In genomic region chr10:52771534-52772455, GRCh38 we compare ENCODE assay signal across 1 cellular context.
TF ChIP-seq lines count a peak whose summit lies in the region.

No MANE protein-coding gene starts in this region.

TF ChIP-seq in HepG2, 621 proteins besides CTCF, POLR2A, EP300 and RAD21 (continued from another document and continues in another):
- TF ChIP-seq XRCC5 (optimal IDR thresholded peaks at IDR 0.05; ENCODE audit: low read length) = peak; percentile 12
- TF ChIP-seq ZNF512 (CRISPR knock-in tag; IDR thresholded peaks at IDR 0.05) = no peak
- TF ChIP-seq REPIN1 (CRISPR knock-in tag; IDR thresholded peaks at IDR 0.05; ENCODE audit: borderline replicate concordance, low read depth) = peak; percentile 52; the same call in 1 of the 2 replicates
- TF ChIP-seq ZUFSP (CRISPR knock-in tag; IDR thresholded peaks at IDR 0.05; ENCODE audit: borderline replicate concordance) = no peak
- TF ChIP-seq ONECUT2 (CRISPR knock-in tag; IDR thresholded peaks at IDR 0.05) = no peak
- 0 out of 2 replicates have a peak, but pooled peaks have one; percentile 23 for TF ChIP-seq ARNT2 (CRISPR knock-in tag; IDR thresholded peaks at IDR 0.05; ENCODE audit: low read depth)
- TF ChIP-seq PITX1 (CRISPR knock-in tag; IDR thresholded peaks at IDR 0.05) = peak; percentile 99
- no peak for TF ChIP-seq ZSCAN29 (CRISPR knock-in tag; conservative IDR thresholded peaks at IDR 0.05)
- TF ChIP-seq ELF1 (CRISPR knock-in tag; IDR thresholded peaks at IDR 0.05) = no peak
- TF ChIP-seq HNF4A (CRISPR knock-in tag; IDR thresholded peaks at IDR 0.05) = peak; percentile 74
- TF ChIP-seq KLF13 (CRISPR knock-in tag; IDR thresholded peaks at IDR 0.05) = no peak
- TF ChIP-seq PHB2 (IDR thresholded peaks at IDR 0.05; ENCODE audit: partially characterized antibody) = no peak
- TF ChIP-seq ZIK1 (CRISPR knock-in tag; IDR thresholded peaks at IDR 0.05; ENCODE audit: borderline replicate concordance, low read depth) = 0 out of 2 replicates have a peak, but pooled peaks have one; percentile 29
- TF ChIP-seq FOXA1 (IDR thresholded peaks at IDR 0.05) = 0 out of 2 replicates have a peak, but pooled peaks have one; percentile 8
- TF ChIP-seq FOXA1 (CRISPR knock-in tag; IDR thresholded peaks at IDR 0.05) = peak; percentile 86
- peak; percentile 66; the same call in 1 of the 2 replicates for TF ChIP-seq RBFOX2 (IDR thresholded peaks at IDR 0.05; ENCODE audit: low read depth, low read length)
- TF ChIP-seq KDM1A (CRISPR knock-in tag; IDR thresholded peaks at IDR 0.05) = 0 out of 2 replicates have a peak, but pooled peaks have one; percentile 55
- TF ChIP-seq FOSL2 (CRISPR knock-in tag; IDR thresholded peaks at IDR 0.05) = peak; percentile 69; the same call in 1 of the 2 replicates
- TF ChIP-seq ZNF138 (CRISPR knock-in tag; IDR thresholded peaks at IDR 0.05; ENCODE audit: low read depth) = no peak
- no peak for TF ChIP-seq PAWR (CRISPR knock-in tag; IDR thresholded peaks at IDR 0.05; ENCODE audit: borderline replicate concordance)
- TF ChIP-seq SIX1 (CRISPR knock-in tag; IDR thresholded peaks at IDR 0.05; ENCODE audit: borderline replicate concordance) = no peak
- TF ChIP-seq SAP130 (CRISPR knock-in tag; IDR thresholded peaks at IDR 0.05; ENCODE audit: low read depth) = peak; percentile 69
- TF ChIP-seq NR2F2 (IDR thresholded peaks at IDR 0.05; ENCODE audit: borderline replicate concordance, low read depth) = peak; percentile 92
- peak; percentile 80 for TF ChIP-seq FOXP4 (CRISPR knock-in tag; IDR thresholded peaks at IDR 0.05)
- TF ChIP-seq ZKSCAN8 (CRISPR knock-in tag; IDR thresholded peaks at IDR 0.05; ENCODE audit: borderline replicate concordance) = 0 out of 2 replicates have a peak, but pooled peaks have one; percentile 49
- peak; percentile 61; the same call in 1 of the 2 replicates for TF ChIP-seq ZBTB20 (CRISPR knock-in tag; IDR thresholded peaks at IDR 0.05; ENCODE audit: borderline replicate concordance, low read depth)
- peak; percentile 42; the same call in 1 of the 2 replicates for TF ChIP-seq DMAP1 (CRISPR knock-in tag; IDR thresholded peaks at IDR 0.05)
- peak; percentile 43; the same call in 1 of the 2 replicates for TF ChIP-seq ZBTB39 (CRISPR knock-in tag; IDR thresholded peaks at IDR 0.05)
- peak; percentile 70; the same call in 1 of the 2 replicates for TF ChIP-seq SOX5 (CRISPR knock-in tag; IDR thresholded peaks at IDR 0.05; ENCODE audit: borderline replicate concordance)
- no peak for TF ChIP-seq KDM2A (CRISPR knock-in tag; IDR thresholded peaks at IDR 0.05; ENCODE audit: borderline replicate concordance, low read depth)
- TF ChIP-seq MYNN (CRISPR knock-in tag; IDR thresholded peaks at IDR 0.05; ENCODE audit: low read depth) = no peak
- no peak for TF ChIP-seq ZNF576 (CRISPR knock-in tag; IDR thresholded peaks at IDR 0.05)
- TF ChIP-seq MZF1 (CRISPR knock-in tag; IDR thresholded peaks at IDR 0.05; ENCODE audit: borderline replicate concordance) = 0 out of 2 replicates have a peak, but pooled peaks have one; percentile 79
- no peak for TF ChIP-seq SALL2 (CRISPR knock-in tag; IDR thresholded peaks at IDR 0.05)
- TF ChIP-seq KLF6 (CRISPR knock-in tag; IDR thresholded peaks at IDR 0.05) = no peak
- TF ChIP-seq LCORL (IDR thresholded peaks at IDR 0.05) = no peak
- peak; percentile 78 for TF ChIP-seq LCORL (CRISPR knock-in tag; IDR thresholded peaks at IDR 0.05)
- TF ChIP-seq ZGPAT (CRISPR knock-in tag; IDR thresholded peaks at IDR 0.05) = peak; percentile 49; the same call in 1 of the 2 replicates
- TF ChIP-seq PPARG (CRISPR knock-in tag; conservative IDR thresholded peaks at IDR 0.05) = peak; percentile 98
- TF ChIP-seq FOXO1 (CRISPR knock-in tag; IDR thresholded peaks at IDR 0.05) = peak; percentile 68; the same call in 1 of the 2 replicates
- TF ChIP-seq TEAD3 (CRISPR knock-in tag; optimal IDR thresholded peaks at IDR 0.05; ENCODE audit: borderline replicate concordance) = peak; percentile 84
- TF ChIP-seq SOX6 (IDR thresholded peaks at IDR 0.05) = no peak
- TF ChIP-seq SOX6 (CRISPR knock-in tag; IDR thresholded peaks at IDR 0.05) = peak; percentile 81
- peak; percentile 88 for TF ChIP-seq RBAK (CRISPR knock-in tag; IDR thresholded peaks at IDR 0.05)
- peak; percentile 95 for TF ChIP-seq GFI1 (CRISPR knock-in tag; IDR thresholded peaks at IDR 0.05; ENCODE audit: borderline replicate concordance)
- 0 out of 2 replicates have a peak, but pooled peaks have one; percentile 9 for TF ChIP-seq KLF11 (CRISPR knock-in tag; IDR thresholded peaks at IDR 0.05)
- peak in 1 of 2 experiments; percentile 46; a peak in 1 of 4 replicates for TF ChIP-seq REST (IDR thresholded peaks at IDR 0.05; ENCODE audit: borderline replicate concordance in 1 of 2, low read depth in 1 of 2, low read length in 2 of 2)
- TF ChIP-seq ZNF280D (CRISPR knock-in tag; IDR thresholded peaks at IDR 0.05) = 0 out of 2 replicates have a peak, but pooled peaks have one; percentile 62
- TF ChIP-seq ZNF276 (CRISPR knock-in tag; IDR thresholded peaks at IDR 0.05; ENCODE audit: low read depth) = no peak
